In the genomic region with DNA sequence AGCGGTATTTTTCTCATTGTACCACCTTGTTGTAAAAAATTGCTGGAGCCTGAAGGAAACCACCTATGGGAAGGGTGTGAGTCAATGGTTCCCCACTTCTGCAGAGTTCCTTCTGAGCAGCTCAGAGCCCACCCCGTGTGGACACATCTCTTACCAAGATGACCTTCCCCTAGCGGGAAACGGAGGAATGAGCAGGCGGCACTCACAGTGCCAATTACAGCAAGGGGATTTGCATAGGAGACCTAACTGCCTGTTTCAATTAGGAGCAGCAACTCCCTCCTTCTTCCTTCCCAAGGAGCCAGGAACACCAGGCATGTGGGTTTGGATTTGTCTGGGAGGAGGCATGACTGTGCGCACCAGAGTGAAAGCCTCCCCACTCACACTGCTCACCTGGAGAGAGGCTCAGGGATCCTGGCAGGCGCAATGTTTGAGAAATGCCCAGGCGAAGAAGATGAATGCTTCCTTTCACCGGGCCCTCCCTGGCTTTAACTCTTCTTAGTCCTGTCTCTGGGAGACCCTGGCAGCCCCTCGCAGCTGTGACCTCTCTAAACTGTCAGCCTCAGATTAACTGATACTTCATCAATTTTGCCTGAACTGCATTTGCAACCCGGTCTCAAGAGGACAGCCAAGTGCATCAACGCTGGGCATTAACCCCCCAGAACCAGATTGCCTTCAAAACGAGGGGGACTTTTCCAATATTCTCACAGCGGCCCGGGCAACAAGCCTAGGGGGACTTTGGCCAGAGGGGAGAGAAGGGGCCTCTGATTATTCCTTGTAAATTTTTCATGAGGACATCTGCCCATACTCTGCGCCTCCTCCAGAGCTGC, we compare ENCODE assay signal across 19 cellular contexts.
DNase-seq lines count a peak whose midpoint lies in the region; ATAC-seq and TF ChIP-seq lines count a peak whose summit lies in the region.
"Had no signal": no experiment of that assay in that cellular context is flagged by ENCODE, and none has a peak within 500 bp of the region (broad histone marks: within the 10 kb centered on the region; RNA-seq: fewer than 3 reads in every experiment).

No MANE protein-coding gene starts in this region.

- H3K9me3 ChIP-seq in BLaER1 (peaks cover 9% of the 10 kb centered on the region), IMR-90 (ENCODE audit: control insufficient read depth, insufficient read depth, low read length) (no peaks in the 10 kb centered on the region), right atrium auricular region (no peaks in the 10 kb centered on the region)
- H3K9me3 ChIP-seq: upper lobe of left lung had no signal

- H3K4me3 Mint-ChIP-seq in WTC11 (no peak overlapping the region), mesothelial cell of epicardium (peak overlapping the region; percentile 44)

- H2BK15ac ChIP-seq in IMR-90 (ENCODE audit: low read depth, low read length): no peak overlapping the region

- in situ Hi-C loops in IMR-90 (cut with MboI; ENCODE audit: low sequenced_read_pairs): no loop called here

- no peaks in the 10 kb centered on the region for H3K79me1 ChIP-seq in IMR-90 (ENCODE audit: low read depth in 1 of 2, low read length in 2 of 2)

- no peak overlapping the region for H2BK20ac ChIP-seq in IMR-90 (ENCODE audit: low read depth, low read length)

- H3K36me3 ChIP-seq in BLaER1: no peaks in the 10 kb centered on the region; the same call in 1 of the 2 replicates
- H3K36me3 ChIP-seq in IMR-90 (ENCODE audit: control insufficient read depth, insufficient read depth, low read length): no peaks in the 10 kb centered on the region
- H3K36me3 ChIP-seq in right atrium auricular region: no peaks in the 10 kb centered on the region
- H3K36me3 ChIP-seq: upper lobe of left lung had no signal

- no peaks in the 10 kb centered on the region for H4K20me1 ChIP-seq in BLaER1
- no peaks in the 10 kb centered on the region for H4K20me1 ChIP-seq in IMR-90 (ENCODE audit: insufficient read depth, low read length)

- H2AFZ ChIP-seq in IMR-90 (replicated peaks; ENCODE audit: low read length, poor library complexity): peak overlapping the region; percentile 76

- BruUV-seq in IMR-90 (replicated peaks; lab: Mats Ljungman, UMichigan): no TSS peak

- no peak for ATAC-seq in IMR-90 (ENCODE audit: low read depth)
- ATAC-seq in WTC11: 0 out of 2 replicates have a peak, but pooled peaks have one; percentile 34
- ATAC-seq: HCT116 had no signal

- H3K9ac ChIP-seq in BLaER1 (no peak overlapping the region), IMR-90 (ENCODE audit: low read depth, low read length) (no peak overlapping the region)

- intact Hi-C loops in IMR-90 (cut with micrococcal nuclease): loop anchor here (2.0 to 10.0 kb wide), 3 partner anchors 587 to 1077 kb away; no protein-coding TSS in a partner anchor

- H3K4me3 ChIP-seq in BLaER1 (no peak overlapping the region), IMR-90 (ENCODE audit: insufficient read depth, low read depth, low read length) (no peak overlapping the region), right atrium auricular region (no peak overlapping the region)
- H3K4me3 ChIP-seq: upper lobe of left lung had no signal

- TF ChIP-seq RAD21 in IMR-90 (IDR thresholded peaks at IDR 0.05; ENCODE audit: low read length): no peak

- no peak overlapping the region for H2AK5ac ChIP-seq in IMR-90 (ENCODE audit: low read depth, low read length)

- TF ChIP-seq POLR2A in IMR-90 (IDR thresholded peaks at IDR 0.05; ENCODE audit: low read depth, low read length): no peak

- H4K91ac ChIP-seq in IMR-90 (ENCODE audit: insufficient read depth, low read depth, low read length): no peak overlapping the region

- CTCF ChIA-PET in IMR-90 (lab: Yijun Ruan, JAX) (interaction anchor here (1.0 to 1.5 kb wide), 3 partner anchors 418 to 426 kb away, joined by 5 to 9 read pairs (median 5); no protein-coding TSS in a partner anchor), WTC11 (lab: Charles Lee) (no interaction called here)

- 49% methylated on average over 5 of the region's 16 CpGs; no CpG with 5 or more reads in 1 of the 2 experiments for WGBS in IMR-90 (ENCODE audit: extremely low coverage in 2 of 2, insufficient read length in 1 of 2), 2 experiments

- peak overlapping the region; percentile 77 for H3K4me2 ChIP-seq in BLaER1
- H3K4me2 ChIP-seq in IMR-90 (ENCODE audit: low read depth, low read length): no peak overlapping the region

- H2BK5ac ChIP-seq in IMR-90 (ENCODE audit: low read depth, low read length, poor library complexity, severe bottlenecking): no peak overlapping the region

- H3K23ac ChIP-seq in IMR-90 (ENCODE audit: low read depth, low read length): no peak overlapping the region

- no peaks in the 10 kb centered on the region for H3K4me1 Mint-ChIP-seq in WTC11
- peaks cover 32% of the 10 kb centered on the region for H3K4me1 Mint-ChIP-seq in mesothelial cell of epicardium

- H3K27me3 Mint-ChIP-seq in WTC11 (ENCODE audit: low read depth): peaks cover 20% of the 10 kb centered on the region
- H3K27me3 Mint-ChIP-seq in mesothelial cell of epicardium (ENCODE audit: low read depth): peaks cover 10% of the 10 kb centered on the region

- TF ChIP-seq CTCF in IMR-90 (conservative IDR thresholded peaks at IDR 0.05; ENCODE audit: low read depth, low read length): no peak
- TF ChIP-seq CTCF in WTC11 (IDR thresholded peaks at IDR 0.05): no peak
- no peak for TF ChIP-seq CTCF in mesothelial cell of epicardium (IDR thresholded peaks at IDR 0.05; ENCODE audit: unreplicated experiment)
- TF ChIP-seq CTCF in right atrium auricular region (IDR thresholded peaks at IDR 0.05): no peak

- H3K27ac ChIP-seq in BLaER1 (no peak overlapping the region), IMR-90 (ENCODE audit: insufficient read depth, low read length) (no peak overlapping the region), right atrium auricular region (no peak overlapping the region)
- H3K27ac ChIP-seq: HL-60, upper lobe of left lung had no signal

- H3K4me1 ChIP-seq in BLaER1 (peaks cover 36% of the 10 kb centered on the region), IMR-90 (ENCODE audit: control insufficient read depth, insufficient read depth, low read length) (no peaks in the 10 kb centered on the region), right atrium auricular region (peaks cover 0 to 9% of the 10 kb centered on the region in 2 donors)

- H3K9me3 Mint-ChIP-seq in WTC11: peaks cover 59% of the 10 kb centered on the region
- H3K9me3 Mint-ChIP-seq in mesothelial cell of epicardium: no peaks in the 10 kb centered on the region

- H3K14ac ChIP-seq in IMR-90 (replicated peaks; ENCODE audit: low read depth, low read length): no peak overlapping the region

- H3K36me3 Mint-ChIP-seq in WTC11: peaks cover 45% of the 10 kb centered on the region
- H3K36me3 Mint-ChIP-seq in mesothelial cell of epicardium: no peaks in the 10 kb centered on the region
- H3K36me3 Mint-ChIP-seq: CD4-positive, CD25-positive, alpha-beta regulatory T cell had no signal

- H4K8ac ChIP-seq in IMR-90 (ENCODE audit: low read depth in 2 of 2, low read length in 2 of 2): no peak overlapping the region

- H3K4ac ChIP-seq in IMR-90 (ENCODE audit: low read depth, low read length): no peak overlapping the region; the same call in 1 of the 2 replicates

- dilution Hi-C loops in IMR-90 (cut with HindIII; ENCODE audit: low sequenced_read_pairs, unreplicated experiment): no loop called here

- H3K56ac ChIP-seq in IMR-90 (ENCODE audit: extremely low read depth, insufficient read depth, low read length): no peak overlapping the region

- H3K9me1 ChIP-seq in IMR-90 (ENCODE audit: insufficient read depth, low read length): no peaks in the 10 kb centered on the region

- H3K27me3 ChIP-seq in BLaER1 (no peaks in the 10 kb centered on the region), IMR-90 (ENCODE audit: control insufficient read depth, insufficient read depth, low read length) (no peaks in the 10 kb centered on the region; the same call in 1 of the 2 replicates), right atrium auricular region (no peaks in the 10 kb centered on the region)
- H3K27me3 ChIP-seq: upper lobe of left lung had no signal

- no peak overlapping the region for H3K27ac Mint-ChIP-seq in WTC11
- H3K27ac Mint-ChIP-seq in mesothelial cell of epicardium: peak overlapping the region; percentile 74
- H3K27ac Mint-ChIP-seq: CD4-positive, CD25-positive, alpha-beta regulatory T cell had no signal

- no peak overlapping the region for H2BK120ac ChIP-seq in IMR-90 (ENCODE audit: low read depth, low read length)

- POLR2A ChIA-PET in IMR-90 (lab: Charles Lee; ENCODE audit: unreplicated experiment): no interaction called here
- POLR2A ChIA-PET in WTC11 (lab: Charles Lee): no interaction called here

- no peak for DNase-seq in IMR-90
- DNase-seq in WTC11 (ENCODE audit: low spot score): no peak
- no peak for DNase-seq in mesothelial cell of epicardium (ENCODE audit: low spot score in 2 of 2, unreplicated experiment in 2 of 2)
- DNase-seq in NCI-H2196 treated with DMSO at 0.1 percent for 48 hours (lab: John Stamatoyannopoulos, UW; ENCODE audit: unreplicated experiment): no peak
- no peak for DNase-seq in activated CD4-positive, alpha-beta T cell treated with anti-CD3 and anti-CD28 coated beads for 1 hour
- no peak for DNase-seq in right atrium auricular region (ENCODE audit: low spot score)
- no peak for DNase-seq in inferior parietal cortex (ENCODE audit: extremely low spot score)
- DNase-seq: activated naive CD4-positive, alpha-beta T cell; activated T-cell treated with anti-CD3 and anti-CD28 coated beads for 4 hours; CD4-positive, CD25-positive, alpha-beta regulatory T cell; MV-4-11; RPMI8226; stimulated activated CD4-positive, alpha-beta T cell treated with anti-CD3 and anti-CD28 coated beads, Interleukin-15, amount 100 ng/mL, for 24 hours; stimulated activated naive CD4-positive, alpha-beta T cell; SW 1271; upper lobe of left lung had no signal

- H3K18ac ChIP-seq in IMR-90 (ENCODE audit: low read depth, low read length): no peak overlapping the region

- no peak overlapping the region for H4K5ac ChIP-seq in IMR-90 (ENCODE audit: low read depth, low read length)

- no peak overlapping the region for H2AK9ac ChIP-seq in IMR-90 (replicated peaks; ENCODE audit: low read depth, low read length, poor library complexity)

TF ChIP-seq in IMR-90, 13 proteins besides CTCF, POLR2A, EP300 and RAD21 (continues in another document):
- TF ChIP-seq SMC3 (IDR thresholded peaks at IDR 0.05; ENCODE audit: low read depth, low read length) (no peak), RCOR1 (IDR thresholded peaks at IDR 0.05; ENCODE audit: insufficient replicate concordance, low read length) (no peak), RFX5 (IDR thresholded peaks at IDR 0.05; ENCODE audit: low read depth, low read length) (no peak), CEBPB (IDR thresholded peaks at IDR 0.05; ENCODE audit: low read depth, low read length) (no peak), BHLHE40 (IDR thresholded peaks at IDR 0.05; ENCODE audit: low read depth, low read length) (no peak)

TF ChIP-seq in WTC11, 78 proteins besides CTCF, POLR2A, EP300 and RAD21 (continues in another document):
- TF ChIP-seq ZNF232 (CRISPR knock-in tag; IDR thresholded peaks at IDR 0.05) (no peak), NR1H2 (CRISPR knock-in tag; IDR thresholded peaks at IDR 0.05) (no peak)
